Comparison of ENCODE assay signal across 15 cellular contexts in genomic region chr2:142585785-142586184, GRCh38.
DNase-seq lines count a peak whose midpoint lies in the region; ATAC-seq, FAIRE-seq and TF ChIP-seq lines count a peak whose summit lies in the region.
"Had no signal": no experiment of that assay in that cellular context is flagged by ENCODE, and none has a peak within 500 bp of the region (broad histone marks: within the 10 kb centered on the region; RNA-seq: fewer than 3 reads in every experiment).

No MANE protein-coding gene starts in this region.

- TF ChIP-seq POLR2A in GM12892 (IDR thresholded peaks at IDR 0.05; ENCODE audit: low read depth, low read length), result no peak

- H3K9me3 ChIP-seq in mucosa of descending colon, result no peaks in the 10 kb centered on the region
- H3K9me3 ChIP-seq: body of pancreas, psoas muscle had no signal

- FAIRE-seq in GM12892 (lab: Jason Lieb, UNC), result peak; percentile 88
- FAIRE-seq: K562 had no signal

- H3K4me1 Mint-ChIP-seq in activated CD8-positive, alpha-beta T cell treated with anti-CD3 and anti-CD28 coated beads for 36 hours (ENCODE audit: low read depth), result no peaks in the 10 kb centered on the region

- H3K36me3 ChIP-seq in mucosa of descending colon (ENCODE audit: low read depth), result no peaks in the 10 kb centered on the region

- H3K4me3 Mint-ChIP-seq in activated CD8-positive, alpha-beta T cell treated with anti-CD3 and anti-CD28 coated beads for 36 hours, result no peak overlapping the region
- H3K4me3 Mint-ChIP-seq: activated T-helper 1 cell treated with anti-CD3 and anti-CD28 coated beads, Interleukin-12 subunit alpha, Interleukin-12 subunit beta, Interleukin-2, Interleukin-4 antibody, amounts not matched to agents 30 ng/mL and 10 ng/mL and 1 ng/mL, durations not matched to agents 14 hours and 24 hours and 36 hours had no signal

- ATAC-seq in GM19438 (IDR thresholded peaks at IDR 0.05; ENCODE audit: low read depth, unreplicated experiment), result peak; percentile 79
- ATAC-seq in HG02763 (IDR thresholded peaks at IDR 0.05; ENCODE audit: unreplicated experiment), result peak; percentile 85
- peak; percentile 84 for ATAC-seq in HG03442 (IDR thresholded peaks at IDR 0.05; ENCODE audit: unreplicated experiment)
- no peak for ATAC-seq in activated CD8-positive, alpha-beta T cell treated with anti-CD3 and anti-CD28 coated beads for 36 hours
- ATAC-seq in mucosa of descending colon, result no peak
- ATAC-seq: activated CD4-positive, CD25-positive, alpha-beta regulatory T cell treated with anti-CD3 and anti-CD28 coated beads, Interleukin-2, amount 50 U/mL, for 24 hours; body of pancreas; K562; psoas muscle had no signal

- TF ChIP-seq CTCF in activated CD8-positive, alpha-beta T cell treated with anti-CD3 and anti-CD28 coated beads for 36 hours (IDR thresholded peaks at IDR 0.05), result no peak
- no peak for TF ChIP-seq CTCF in mucosa of descending colon (IDR thresholded peaks at IDR 0.05)

- H3K4me1 ChIP-seq in mucosa of descending colon (ENCODE audit: low read depth), result no peaks in the 10 kb centered on the region
- H3K4me1 ChIP-seq: body of pancreas, psoas muscle had no signal

- no peaks in the 10 kb centered on the region for H3K27me3 Mint-ChIP-seq in activated CD8-positive, alpha-beta T cell treated with anti-CD3 and anti-CD28 coated beads for 36 hours

- DNase-seq in GM12892 (ENCODE audit: insufficient read length) (no peak), NCI-H774 (lab: John Stamatoyannopoulos, UW) (no peak), mucosa of descending colon (no peak), NCI-H1105 treated with DMSO at 0.1 percent for 48 hours (lab: John Stamatoyannopoulos, UW) (no peak)
- DNase-seq in activated CD8-positive, alpha-beta T cell treated with anti-CD3 and anti-CD28 coated beads for 36 hours, result no peak
- DNase-seq: body of pancreas, DMS79, NCI-H2171 treated with DMSO at 0.1 percent for 48 hours, psoas muscle had no signal

- intact Hi-C loops in activated CD8-positive, alpha-beta T cell treated with anti-CD3 and anti-CD28 coated beads for 36 hours (cut with micrococcal nuclease), result no loop called here
- intact Hi-C loops in mucosa of descending colon (cut with DNase I, micrococcal nuclease), result no loop called here

- no peaks in the 10 kb centered on the region for H3K9me3 Mint-ChIP-seq in activated CD8-positive, alpha-beta T cell treated with anti-CD3 and anti-CD28 coated beads for 36 hours
- H3K9me3 Mint-ChIP-seq: activated T-helper 1 cell treated with anti-CD3 and anti-CD28 coated beads, Interleukin-12 subunit alpha, Interleukin-12 subunit beta, Interleukin-2, Interleukin-4 antibody, amounts not matched to agents 30 ng/mL and 10 ng/mL and 1 ng/mL, durations not matched to agents 14 hours and 24 hours and 36 hours had no signal

- H3K27ac Mint-ChIP-seq in activated CD8-positive, alpha-beta T cell treated with anti-CD3 and anti-CD28 coated beads for 36 hours, result no peak overlapping the region
- H3K27ac Mint-ChIP-seq: activated T-helper 1 cell treated with anti-CD3 and anti-CD28 coated beads, Interleukin-12 subunit alpha, Interleukin-12 subunit beta, Interleukin-2, Interleukin-4 antibody, amounts not matched to agents 30 ng/mL and 10 ng/mL and 1 ng/mL, durations not matched to agents 14 hours and 24 hours and 36 hours had no signal

- POLR2A ChIA-PET in activated CD8-positive, alpha-beta T cell treated with anti-CD3 and anti-CD28 coated beads for 36 hours (lab: Charles Lee), result no interaction called here

- CTCF ChIA-PET in activated CD8-positive, alpha-beta T cell treated with anti-CD3 and anti-CD28 coated beads for 36 hours (lab: Charles Lee), result no interaction called here

- no peak overlapping the region for H3K4me3 ChIP-seq in mucosa of descending colon
- H3K4me3 ChIP-seq: body of pancreas, K562, psoas muscle had no signal

- H3K36me3 Mint-ChIP-seq in activated CD8-positive, alpha-beta T cell treated with anti-CD3 and anti-CD28 coated beads for 36 hours (ENCODE audit: low read depth), result no peaks in the 10 kb centered on the region

Comparison
In these comparisons a context has a peak if more than half of its experiments do, and no peak if none do; other contexts are left out.
1. ATAC-seq: peak in GM19438 (single experiment), HG02763 (single experiment) and HG03442 (single experiment); none in activated CD8-positive, alpha-beta T cell treated with anti-CD3 and anti-CD28 coated beads for 36 hours (single experiment) and mucosa of descending colon (single experiment).